In genomic region chr2:229952256-229952835, GRCh38 we compare ENCODE assay signal across 26 cellular contexts. TPM values are rescaled to one million over a fixed set of nuclear protein-coding genes. Genes with fewer than 3 reads are reported as not detected.
DNase-seq lines count a peak whose midpoint lies in the region; ATAC-seq and TF ChIP-seq lines count a peak whose summit lies in the region.
"Had no signal": no experiment of that assay in that cellular context is flagged by ENCODE, and none has a peak within 500 bp of the region (broad histone marks: within the 10 kb centered on the region; RNA-seq: fewer than 3 reads in every experiment).

No MANE protein-coding gene starts in this region.

- no peak overlapping the region for H3K4me3 ChIP-seq in GM23338
- H3K4me3 ChIP-seq in NT2/D1 (ENCODE audit: insufficient read length, low read depth): peak overlapping the region; percentile 65
- peak overlapping the region; percentile 33 for H3K4me3 ChIP-seq in iPS-15b (ENCODE audit: low read depth, low read length)
- H3K4me3 ChIP-seq in trophoblast cell (ENCODE audit: low read depth, low read length): no peak overlapping the region
- H3K4me3 ChIP-seq: SJCRH30 had no signal

- no peaks in the 10 kb centered on the region for H3K27me3 ChIP-seq in GM23338 (ENCODE audit: insufficient read depth)
- no peaks in the 10 kb centered on the region for H3K27me3 ChIP-seq in NT2/D1 (ENCODE audit: insufficient read depth, insufficient read length)
- H3K27me3 ChIP-seq in iPS-15b (ENCODE audit: control insufficient read depth, insufficient read depth, low read length): no peaks in the 10 kb centered on the region
- no peaks in the 10 kb centered on the region for H3K27me3 ChIP-seq in trophoblast cell (ENCODE audit: insufficient read depth, low read length)
- H3K27me3 ChIP-seq: BE2C, SJCRH30 had no signal

- H2BK5ac ChIP-seq in trophoblast cell (ENCODE audit: low read depth, low read length, poor library complexity): no peak overlapping the region

- ATAC-seq in GM23338: peak; percentile 84
- ATAC-seq: PC-3, Right ventricle myocardium inferior, SK-N-SH treated with all-trans-retinoic acid at 6 μM for 48 hours had no signal

- H3K36me3 ChIP-seq in GM23338 (ENCODE audit: insufficient read depth): no peaks in the 10 kb centered on the region
- no peaks in the 10 kb centered on the region for H3K36me3 ChIP-seq in NT2/D1 (ENCODE audit: insufficient read depth, insufficient read length, low read length)
- H3K36me3 ChIP-seq in iPS-15b (ENCODE audit: control insufficient read depth, insufficient read depth, low read length): no peaks in the 10 kb centered on the region
- no peaks in the 10 kb centered on the region for H3K36me3 ChIP-seq in trophoblast cell (ENCODE audit: control insufficient read depth in 1 of 2, insufficient read depth in 2 of 2, low read length in 2 of 2)
- H3K36me3 ChIP-seq: BE2C, SJCRH30 had no signal

- peaks cover 2% of the 10 kb centered on the region; the same call in 1 of the 2 replicates for H3F3A ChIP-seq in GM23338 (replicated peaks; ENCODE audit: low read depth)

- H3K4me2 ChIP-seq in GM23338: peak overlapping the region; percentile 12
- no peak overlapping the region for H3K4me2 ChIP-seq in trophoblast cell (ENCODE audit: low read length)
- H3K4me2 ChIP-seq: KMS-11 had no signal

- no peak overlapping the region for H2AK5ac ChIP-seq in trophoblast cell (ENCODE audit: low read length)

- H3K4me1 Mint-ChIP-seq in GM23338: peaks cover 26% of the 10 kb centered on the region
- H3K4me1 Mint-ChIP-seq: CD14-positive monocyte; CD8-positive, alpha-beta memory T cell; IgD-negative memory B cell had no signal

- H3K4me3 Mint-ChIP-seq in GM23338: no peak overlapping the region
- H3K4me3 Mint-ChIP-seq: CD14-positive monocyte; CD8-positive, alpha-beta memory T cell; IgD-negative memory B cell had no signal

- H3K79me2 ChIP-seq in GM23338 (replicated peaks; ENCODE audit: insufficient read depth) (no peaks in the 10 kb centered on the region), trophoblast cell (ENCODE audit: control insufficient read depth, insufficient read depth, low read length, poor library complexity) (no peaks in the 10 kb centered on the region)

- no peaks in the 10 kb centered on the region for H3K9me2 ChIP-seq in GM23338 (ENCODE audit: insufficient read depth)

- no peak overlapping the region for H4K91ac ChIP-seq in trophoblast cell (ENCODE audit: low read depth, low read length)

- H3K4ac ChIP-seq in trophoblast cell (ENCODE audit: low read depth, low read length): no peak overlapping the region

- DNase-seq in GM23338 (ENCODE audit: low spot score) (peak; percentile 54), NT2/D1 (ENCODE audit: low read depth, low spot score) (peak; percentile 71), trophoblast cell (no peak), D341Med (ENCODE audit: low spot score) (no peak), NCI-H1092 treated with DMSO at 0.1 percent for 48 hours (lab: John Stamatoyannopoulos, UW) (no peak), NCI-H2171 treated with DMSO at 0.1 percent for 48 hours (lab: John Stamatoyannopoulos, UW) (no peak)
- DNase-seq: 8988T; ACHN; BE2C; CD8-positive, alpha-beta memory T cell; DMS79 treated with DMSO at 0.1 percent for 48 hours; MM.1S; NCI-H1436; NCI-H187; NCI-H2081 treated with DMSO at 0.1 percent for 48 hours; NCI-H2171; NCI-H524; NCI-H774; PC-3; SJCRH30 had no signal

- H2AFZ ChIP-seq in GM23338: no peak overlapping the region
- no peak overlapping the region for H2AFZ ChIP-seq in trophoblast cell (ENCODE audit: insufficient read depth, low read length, poor library complexity)

- no peak overlapping the region for H3K18ac ChIP-seq in trophoblast cell (ENCODE audit: low read length)

- H2BK120ac ChIP-seq in trophoblast cell (ENCODE audit: insufficient read depth, low read length, poor library complexity): no peak overlapping the region

- no peak overlapping the region for H3K23ac ChIP-seq in trophoblast cell (ENCODE audit: low read length)

- H3K9me3 ChIP-seq in NT2/D1 (ENCODE audit: insufficient read depth, low read length) (no peaks in the 10 kb centered on the region), iPS-15b (ENCODE audit: control insufficient read depth, insufficient read depth, low read length) (no peaks in the 10 kb centered on the region), trophoblast cell (ENCODE audit: insufficient read depth, low read depth, low read length) (no peaks in the 10 kb centered on the region)
- H3K9me3 ChIP-seq: BE2C, SJCRH30 had no signal

- H4K8ac ChIP-seq in trophoblast cell (ENCODE audit: low read depth, low read length): peak overlapping the region; percentile 38

- H3K27ac ChIP-seq in GM23338 (ENCODE audit: low read depth) (peak overlapping the region; percentile 51), trophoblast cell (ENCODE audit: low read depth, low read length) (no peak overlapping the region)
- H3K27ac ChIP-seq: KMS-11, SJCRH30 had no signal

- H3K79me1 ChIP-seq in trophoblast cell (ENCODE audit: low read length): peaks cover 8% of the 10 kb centered on the region

- no peak overlapping the region for H3K14ac ChIP-seq in trophoblast cell (ENCODE audit: low read length)

- TF ChIP-seq CTCF in GM23338 (conservative IDR thresholded peaks at IDR 0.05; ENCODE audit: low read depth in 2 of 2): no peak

- WGBS in trophoblast cell (ENCODE audit: extremely low coverage, insufficient coverage, insufficient read length): no CpG with 5 or more reads among the region's 6 CpGs

- H3K36me3 Mint-ChIP-seq in GM23338 (ENCODE audit: low read depth): peaks cover 4% of the 10 kb centered on the region; the same call in 1 of the 3 replicates
- H3K36me3 Mint-ChIP-seq: CD14-positive monocyte; CD8-positive, alpha-beta memory T cell had no signal

- no peak overlapping the region for H4K12ac ChIP-seq in trophoblast cell (ENCODE audit: low read depth, low read length)

- H3K4me1 ChIP-seq in GM23338 (ENCODE audit: insufficient read depth) (peaks cover 41% of the 10 kb centered on the region), NT2/D1 (ENCODE audit: insufficient read depth, insufficient read length) (no peaks in the 10 kb centered on the region), iPS-15b (ENCODE audit: control insufficient read depth, insufficient read depth, low read length) (peaks cover 13% of the 10 kb centered on the region), trophoblast cell (ENCODE audit: control insufficient read depth in 1 of 2, insufficient read depth in 2 of 2, low read length in 2 of 2) (peaks cover 5 to 11% of the 10 kb centered on the region in 2 experiments)
- H3K4me1 ChIP-seq: BE2C, SJCRH30 had no signal

- peaks cover 4% of the 10 kb centered on the region for H3K27me3 Mint-ChIP-seq in GM23338 (ENCODE audit: insufficient read depth, low read depth, poor library complexity)

- peak overlapping the region; percentile 34; the same call in 1 of the 2 replicates for H3K27ac Mint-ChIP-seq in GM23338
- H3K27ac Mint-ChIP-seq: CD8-positive, alpha-beta memory T cell; IgD-negative memory B cell had no signal

- H3K9me3 Mint-ChIP-seq in GM23338: no peaks in the 10 kb centered on the region
- H3K9me3 Mint-ChIP-seq: CD8-positive, alpha-beta memory T cell; IgD-negative memory B cell had no signal

- H3K9ac ChIP-seq in NT2/D1 (ENCODE audit: insufficient read length, low read depth): peak overlapping the region; percentile 74
- H3K9ac ChIP-seq in iPS-15b (ENCODE audit: low read depth, low read length): no peak overlapping the region
- no peak overlapping the region for H3K9ac ChIP-seq in trophoblast cell (ENCODE audit: low read length)
- H3K9ac ChIP-seq: KMS-11 had no signal

- no peak overlapping the region for H2BK12ac ChIP-seq in trophoblast cell (ENCODE audit: low read length)

- no peaks in the 10 kb centered on the region for H4K20me1 ChIP-seq in GM23338 (replicated peaks; ENCODE audit: insufficient read depth)

TF ChIP-seq in GM23338, 12 proteins besides CTCF, POLR2A, EP300 and RAD21:
- TF ChIP-seq ZNF114 (CRISPR knock-in tag; IDR thresholded peaks at IDR 0.05): no peak
- TF ChIP-seq JUNB (IDR thresholded peaks at IDR 0.05; ENCODE audit: unreplicated experiment): no peak
- TF ChIP-seq, protein P1, sequence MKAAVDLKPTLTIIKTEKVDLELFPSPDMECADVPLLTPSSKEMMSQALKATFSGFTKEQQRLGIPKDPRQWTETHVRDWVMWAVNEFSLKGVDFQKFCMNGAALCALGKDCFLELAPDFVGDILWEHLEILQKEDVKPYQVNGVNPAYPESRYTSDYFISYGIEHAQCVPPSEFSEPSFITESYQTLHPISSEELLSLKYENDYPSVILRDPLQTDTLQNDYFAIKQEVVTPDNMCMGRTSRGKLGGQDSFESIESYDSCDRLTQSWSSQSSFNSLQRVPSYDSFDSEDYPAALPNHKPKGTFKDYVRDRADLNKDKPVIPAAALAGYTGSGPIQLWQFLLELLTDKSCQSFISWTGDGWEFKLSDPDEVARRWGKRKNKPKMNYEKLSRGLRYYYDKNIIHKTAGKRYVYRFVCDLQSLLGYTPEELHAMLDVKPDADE (IDR thresholded peaks at IDR 0.05): no peak
- TF ChIP-seq EZH2 (IDR thresholded peaks at IDR 0.05; ENCODE audit: low read depth, unreplicated experiment): no peak

RNA-seq across cellular contexts. Expression of gene FBXO36, which starts 30.0 kb away (rescaled TPM):
- 7.6 and 9.0 TPM in 2 replicates for total RNA-seq in GM23338 (2014; rRNA removed; shearing (Covaris generic))
- polyA plus RNA-seq in GM23338 (2016; fragmentation: Nextera tagmentation; extraction: Ambion mirVana): 4.6 and 5.8 TPM in 2 replicates
- 2.7 and 2.9 TPM in 2 replicates for polyA plus RNA-seq in trophoblast cell (2013)

RNA-seq across cellular contexts. Expression of gene TRIP12, which starts 30.5 kb away (rescaled TPM):
- total RNA-seq in GM23338 (2014; rRNA removed; shearing (Covaris generic)): 117 and 133 TPM in 2 replicates
- 20.7 and 21.5 TPM in 2 replicates for polyA plus RNA-seq in GM23338 (2016; fragmentation: Nextera tagmentation; extraction: Ambion mirVana)
- 119 and 122 TPM in 2 replicates for polyA plus RNA-seq in trophoblast cell (2013)

Comparison
In these comparisons a context has a peak if more than half of its experiments do, and no peak if none do; other contexts are left out.
1. DNase-seq: peak in GM23338 (single experiment) and NT2/D1 (single experiment); none in trophoblast cell (0 of 2), D341Med (single experiment), NCI-H1092 treated with DMSO at 0.1 percent for 48 hours (single experiment) and NCI-H2171 treated with DMSO at 0.1 percent for 48 hours (single experiment).
2. H3K4me3 ChIP-seq: peak in NT2/D1 (single experiment) and iPS-15b (single experiment); none in GM23338 (single experiment) and trophoblast cell (single experiment).